In the genomic region with DNA sequence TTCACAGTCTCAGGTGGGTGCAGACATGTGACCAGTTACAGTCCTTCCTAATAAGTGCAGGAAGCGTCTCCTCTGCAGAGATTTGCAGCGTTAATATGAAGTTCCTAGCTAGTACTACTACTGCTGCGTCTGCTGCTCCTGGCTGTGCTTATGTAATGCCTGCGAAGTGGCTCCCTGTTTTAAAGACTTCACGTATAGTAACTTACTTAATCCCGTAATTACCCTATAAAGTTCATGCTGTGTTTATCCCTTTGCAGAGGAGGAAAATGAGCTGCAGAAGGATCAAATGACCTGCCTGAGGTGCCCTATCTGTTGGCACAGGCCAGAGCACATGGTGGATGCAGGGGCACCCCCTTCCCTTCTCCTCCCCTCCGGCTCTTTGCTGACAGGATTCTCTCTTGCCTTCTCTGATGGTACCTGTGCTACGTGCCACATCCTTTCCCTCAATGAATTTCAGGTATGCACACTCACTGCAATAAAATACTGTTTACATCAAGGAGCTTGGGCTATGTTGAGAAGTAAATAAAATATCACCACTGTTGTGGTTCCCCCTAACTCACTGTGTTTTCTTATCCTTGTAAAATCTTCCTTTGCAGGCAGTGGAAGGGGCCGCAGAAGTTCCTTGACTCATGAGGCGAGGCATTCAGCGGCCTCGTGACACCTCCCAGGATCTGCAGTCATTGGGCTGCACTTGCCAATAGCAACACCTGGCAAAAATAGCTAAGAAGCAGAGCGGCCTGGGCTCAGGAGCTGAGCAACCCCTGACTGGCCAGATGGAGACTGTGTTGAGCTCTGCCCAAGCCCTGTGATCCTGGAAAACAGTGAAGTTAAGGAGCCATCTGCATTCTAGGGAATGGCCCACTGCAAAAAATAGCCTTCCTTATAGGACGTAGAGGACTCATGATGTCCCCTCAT, we compare ENCODE assay signal across 17 cellular contexts.
A peak's percentile ranks its signal among the peaks of the same experiment; 100 is the strongest.
DNase-seq lines count a peak whose midpoint lies in the region; ATAC-seq and TF ChIP-seq lines count a peak whose summit lies in the region.
"Had no signal": no experiment of that assay in that cellular context is flagged by ENCODE, and none has a peak within 500 bp of the region (broad histone marks: within the 10 kb centered on the region; RNA-seq: fewer than 3 reads in every experiment).

No MANE protein-coding gene starts in this region.

- H3K27ac ChIP-seq in aorta (ENCODE audit: low read depth in 1 of 2, low read length in 2 of 2) = peak overlapping the region in 1 of 2 donors; percentile 37

- H3K4me1 Mint-ChIP-seq in CD14-positive monocyte = no peaks in the 10 kb centered on the region
- H3K4me1 Mint-ChIP-seq: activated CD4-positive, alpha-beta T cell treated with anti-CD3 and anti-CD28 coated beads, Interleukin-2, amount 10 ng/mL, durations not matched to agents 7 days and 5 days; stimulated activated naive CD8-positive, alpha-beta T cell treated with anti-CD3 and anti-CD28 coated beads, Interleukin-15, amount 100 ng/mL, for 72 hours had no signal

- peaks cover 0 to 10% (median 2%) of the 10 kb centered on the region in 7 donors for H3K9me3 Mint-ChIP-seq in CD14-positive monocyte
- H3K9me3 Mint-ChIP-seq: activated CD4-positive, alpha-beta T cell treated with anti-CD3 and anti-CD28 coated beads, Interleukin-2, amount 10 ng/mL, durations not matched to agents 7 days and 5 days; nephron; stimulated activated naive CD8-positive, alpha-beta T cell treated with anti-CD3 and anti-CD28 coated beads, Interleukin-15, amount 100 ng/mL, for 72 hours; T-helper 2 cell treated with Interferon-gamma antibody and Interleukin-4, amounts not matched to agents 5 μg/mL and 100 μg/mL, for 36 hours had no signal

- TF ChIP-seq CTCF in CD14-positive monocyte (IDR thresholded peaks at IDR 0.05) = no peak

- no peaks in the 10 kb centered on the region for H3K9me3 ChIP-seq in aorta (ENCODE audit: control insufficient read depth, low read length)

- no peaks in the 10 kb centered on the region for H3K36me3 Mint-ChIP-seq in CD14-positive monocyte

- no peaks in the 10 kb centered on the region for H3K36me3 ChIP-seq in aorta (ENCODE audit: control insufficient read depth in 1 of 2, insufficient read depth in 2 of 2, low read length in 1 of 2)

- no peaks in the 10 kb centered on the region for H3K4me1 ChIP-seq in aorta (ENCODE audit: control insufficient read depth in 1 of 2, insufficient read depth in 2 of 2, low read length in 2 of 2)

- H3K27me3 ChIP-seq in aorta (ENCODE audit: control insufficient read depth in 1 of 2, insufficient read depth in 2 of 2, low read length in 1 of 2) = no peaks in the 10 kb centered on the region

- no peak overlapping the region for H3K4me3 Mint-ChIP-seq in CD14-positive monocyte
- H3K4me3 Mint-ChIP-seq: activated CD4-positive, alpha-beta T cell treated with anti-CD3 and anti-CD28 coated beads, Interleukin-2, amount 10 ng/mL, durations not matched to agents 7 days and 5 days; nephron; stimulated activated naive CD8-positive, alpha-beta T cell treated with anti-CD3 and anti-CD28 coated beads, Interleukin-15, amount 100 ng/mL, for 72 hours; T-helper 2 cell treated with Interferon-gamma antibody and Interleukin-4, amounts not matched to agents 5 μg/mL and 100 μg/mL, for 36 hours had no signal

- intact Hi-C loops in aorta (cut with DNase I) (loop anchor here in 1 of 2 donors (1.0 kb wide), 1 partner anchor 30 kb away; no protein-coding TSS in a partner anchor), CD14-positive monocyte (cut with micrococcal nuclease) (no loop called here)

- DNase-seq in NCI-H2171 treated with DMSO at 0.1 percent for 48 hours (lab: John Stamatoyannopoulos, UW) (peak; percentile 13), NCI-H2171 (lab: John Stamatoyannopoulos, UW) (no peak), astrocyte of the hippocampus (ENCODE audit: low read depth, low spot score) (peak; percentile 16), left kidney (ENCODE audit: low read depth, low spot score) (peak; percentile 46), aorta (peak; percentile 87 to 89), NCI-H2081 treated with DMSO at 0.1 percent for 48 hours (lab: John Stamatoyannopoulos, UW) (no peak), CD14-positive monocyte (ENCODE audit: low spot score) (no peak), NCI-H1105 treated with DMSO at 0.1 percent for 48 hours (lab: John Stamatoyannopoulos, UW) (no peak)
- DNase-seq: 8988T; activated CD4-positive, alpha-beta T cell treated with anti-CD3 and anti-CD28 coated beads, Interleukin-2, amount 10 ng/mL, durations not matched to agents 7 days and 5 days; effector memory CD4-positive, alpha-beta T cell; NCI-H1436 treated with DMSO at 0.1 percent for 48 hours; small intestine; stimulated activated naive CD8-positive, alpha-beta T cell treated with anti-CD3 and anti-CD28 coated beads, Interleukin-15, amount 100 ng/mL, for 72 hours had no signal

- H3K27ac Mint-ChIP-seq in CD14-positive monocyte = no peak overlapping the region
- H3K27ac Mint-ChIP-seq: activated CD4-positive, alpha-beta T cell treated with anti-CD3 and anti-CD28 coated beads, Interleukin-2, amount 10 ng/mL, durations not matched to agents 7 days and 5 days; nephron; stimulated activated naive CD8-positive, alpha-beta T cell treated with anti-CD3 and anti-CD28 coated beads, Interleukin-15, amount 100 ng/mL, for 72 hours; T-helper 2 cell treated with Interferon-gamma antibody and Interleukin-4, amounts not matched to agents 5 μg/mL and 100 μg/mL, for 36 hours had no signal

- peak overlapping the region in 1 of 2 donors; percentile 4 for H3K4me3 ChIP-seq in aorta (ENCODE audit: low read length in 2 of 2)

- ATAC-seq in aorta (ENCODE audit: low FRiP score) = peak; percentile 91
- ATAC-seq: left lobe of liver; stimulated activated naive CD8-positive, alpha-beta T cell treated with anti-CD3 and anti-CD28 coated beads, Interleukin-15, amount 100 ng/mL, for 72 hours had no signal

- peaks cover 1% of the 10 kb centered on the region in 3 donors for H3K27me3 Mint-ChIP-seq in CD14-positive monocyte (ENCODE audit: low read depth in 3 of 3)

- 22 to 41% methylated on average over 14 of the region's 14 CpGs for WGBS in aorta, 2 donors

Comparison
In these comparisons a context has a peak if more than half of its experiments do, and no peak if none do; other contexts are left out.
1. DNase-seq: peak in NCI-H2171 treated with DMSO at 0.1 percent for 48 hours (single experiment), astrocyte of the hippocampus (single experiment), left kidney (single experiment) and aorta (2 of 2); none in NCI-H2171 (single experiment), NCI-H2081 treated with DMSO at 0.1 percent for 48 hours (single experiment), CD14-positive monocyte (single experiment) and NCI-H1105 treated with DMSO at 0.1 percent for 48 hours (single experiment).